26 cellular contexts compared by ENCODE assay signal in genomic region chr20:5910192-5910591, GRCh38. TPM values are rescaled to one million over a fixed set of nuclear protein-coding genes. Genes with fewer than 3 reads are reported as not detected.
A peak's percentile ranks its signal among the peaks of the same experiment; 100 is the strongest.
DNase-seq lines count a peak whose midpoint lies in the region; ATAC-seq and TF ChIP-seq lines count a peak whose summit lies in the region.
"Had no signal": no experiment of that assay in that cellular context is flagged by ENCODE, and none has a peak within 500 bp of the region (broad histone marks: within the 10 kb centered on the region; RNA-seq: fewer than 3 reads in every experiment).

No MANE protein-coding gene starts in this region.

- in situ Hi-C loops in G401 (cut with HindIII; ENCODE audit: low sequenced_read_pairs), result no loop called here

- H3K4me3 Mint-ChIP-seq in mesothelial cell of epicardium, result peak overlapping the region; percentile 70

- H3K27ac ChIP-seq in upper lobe of right lung, result no peak overlapping the region
- H3K27ac ChIP-seq: BLaER1 treated with 17β-estradiol and CSF1 and Interleukin-3, amounts not matched to agents 10 nM and 100 nM; cardiac muscle cell; heart left ventricle; sigmoid colon had no signal

- H3K4me1 ChIP-seq in upper lobe of right lung, result peaks cover 4% of the 10 kb centered on the region

- no peaks in the 10 kb centered on the region for H3K9me3 ChIP-seq in upper lobe of right lung
- H3K9me3 ChIP-seq: BLaER1 treated with 17β-estradiol and CSF1 and Interleukin-3, amounts not matched to agents 10 nM and 100 nM; heart left ventricle; sigmoid colon; SK-N-SH had no signal

- H3K36me3 Mint-ChIP-seq in mesothelial cell of epicardium, result no peaks in the 10 kb centered on the region

- H3K36me3 ChIP-seq in upper lobe of right lung, result no peaks in the 10 kb centered on the region
- H3K36me3 ChIP-seq: BLaER1 treated with 17β-estradiol and CSF1 and Interleukin-3, amounts not matched to agents 10 nM and 100 nM; cardiac muscle cell; heart left ventricle; sigmoid colon; WERI-Rb-1 had no signal

- H3K27ac Mint-ChIP-seq in mesothelial cell of epicardium, result no peak overlapping the region
- H3K27ac Mint-ChIP-seq: activated CD4-positive, alpha-beta memory T cell treated with anti-CD3 and anti-CD28 coated beads, Interleukin-2, amount 10 ng/mL, durations not matched to agents 7 days and 5 days; naive thymus-derived CD4-positive, alpha-beta T cell; T-helper 2 cell treated with Interferon-gamma antibody and Interleukin-4, amounts not matched to agents 5 μg/mL and 100 μg/mL, for 36 hours had no signal

- no peak for ATAC-seq in upper lobe of right lung
- ATAC-seq: naive thymus-derived CD4-positive, alpha-beta T cell had no signal

- peaks cover 84% of the 10 kb centered on the region for H3K27me3 Mint-ChIP-seq in mesothelial cell of epicardium (ENCODE audit: low read depth)

- peaks cover 5% of the 10 kb centered on the region for H3K4me1 Mint-ChIP-seq in mesothelial cell of epicardium

- TF ChIP-seq CTCF in mesothelial cell of epicardium (IDR thresholded peaks at IDR 0.05; ENCODE audit: unreplicated experiment) (no peak), upper lobe of right lung (IDR thresholded peaks at IDR 0.05) (no peak)

- H3K4me3 ChIP-seq in upper lobe of right lung, result no peak overlapping the region
- H3K4me3 ChIP-seq: sigmoid colon had no signal

- peaks cover 32% of the 10 kb centered on the region for H3K27me3 ChIP-seq in upper lobe of right lung

- DNase-seq in NCI-H146 (lab: John Stamatoyannopoulos, UW) (peak; percentile 31), NCI-H146 treated with DMSO at 0.1 percent for 48 hours (lab: John Stamatoyannopoulos, UW; ENCODE audit: unreplicated experiment) (no peak), G401 (ENCODE audit: low spot score) (peak; percentile 76), SHP77 treated with DMSO at 0.1 percent for 48 hours (lab: John Stamatoyannopoulos, UW) (peak; percentile 50), mesothelial cell of epicardium (ENCODE audit: low spot score in 2 of 2, unreplicated experiment in 2 of 2) (no peak), mucosa of gallbladder (ENCODE audit: low spot score) (no peak), upper lobe of right lung (no peak), amniotic stem cell (lab: John Stamatoyannopoulos, UW) (no peak)
- DNase-seq: ACHN; activated CD4-positive, alpha-beta memory T cell treated with anti-CD3 and anti-CD28 coated beads, Interleukin-2, amount 10 ng/mL, durations not matched to agents 7 days and 5 days; activated naive CD4-positive, alpha-beta T cell; activated T-cell treated with anti-CD3 and anti-CD28 coated beads, Interleukin-2, amount 50 U/mL, for 1 hour; amygdala; heart left ventricle; KG1; left colon; mesendoderm; naive thymus-derived CD4-positive, alpha-beta T cell; RPMI8226; sigmoid colon; SK-N-SH; WERI-Rb-1 had no signal

- intact Hi-C loops in upper lobe of right lung (cut with DNase I), result no loop called here

- no peaks in the 10 kb centered on the region for H3K9me3 Mint-ChIP-seq in mesothelial cell of epicardium
- H3K9me3 Mint-ChIP-seq: activated CD4-positive, alpha-beta memory T cell treated with anti-CD3 and anti-CD28 coated beads, Interleukin-2, amount 10 ng/mL, durations not matched to agents 7 days and 5 days; T-helper 2 cell treated with Interferon-gamma antibody and Interleukin-4, amounts not matched to agents 5 μg/mL and 100 μg/mL, for 36 hours had no signal

RNA-seq across cellular contexts. Expression of gene CHGB, which starts 1.1 kb away (rescaled TPM):
- total RNA-seq in G401 (2014; rRNA removed; shearing (Covaris generic)), result 0.06 and 1.5 TPM in 2 replicates
- total RNA-seq in mesothelial cell of epicardium (4.2 to 4.7 TPM (median 4.4 TPM) in 3 replicates), mucosa of gallbladder (0.69 TPM), upper lobe of right lung (not detected)
- total RNA-seq: activated CD4-positive, alpha-beta memory T cell treated with anti-CD3 and anti-CD28 coated beads, Interleukin-2, amount 10 ng/mL, durations not matched to agents 7 days and 5 days; subcutaneous adipose tissue had no signal

RNA-seq across cellular contexts. Expression of gene TRMT6, which starts 40.1 kb away (rescaled TPM):
- 12.7 and 15.9 TPM in 2 replicates for total RNA-seq in G401 (2014; rRNA removed; shearing (Covaris generic))
- total RNA-seq in mesothelial cell of epicardium (12.1 to 13.2 TPM (median 12.6 TPM) in 3 replicates), mucosa of gallbladder (6.0 TPM), upper lobe of right lung (8.5 TPM)

RNA-seq across cellular contexts. Expression of gene MCM8, which starts 40.3 kb away (rescaled TPM):
- 12.2 and 27.0 TPM in 2 replicates for total RNA-seq in G401 (2014; rRNA removed; shearing (Covaris generic))
- total RNA-seq in mesothelial cell of epicardium (10.2 to 11.4 TPM (median 11.3 TPM) in 3 replicates), mucosa of gallbladder (4.1 TPM), upper lobe of right lung (5.2 TPM)

Comparison
In these comparisons a context has a peak if more than half of its experiments do, and no peak if none do; other contexts are left out.
1. DNase-seq: peak in NCI-H146 (single experiment), G401 (single experiment) and SHP77 treated with DMSO at 0.1 percent for 48 hours (single experiment); none in NCI-H146 treated with DMSO at 0.1 percent for 48 hours (single experiment), mesothelial cell of epicardium (0 of 2), mucosa of gallbladder (single experiment), upper lobe of right lung (single experiment) and amniotic stem cell (single experiment).